ENCODE assay signal across 8 cellular contexts in genomic region chr1:174022080-174022975, GRCh38. TPM values are rescaled to one million over a fixed set of nuclear protein-coding genes. Genes with fewer than 3 reads are reported as not detected.
A peak's percentile ranks its signal among the peaks of the same experiment; 100 is the strongest.
DNase-seq lines count a peak whose midpoint lies in the region; ATAC-seq and TF ChIP-seq lines count a peak whose summit lies in the region.

TSS of gene RC3H1 (minus strand) at chr1:174022357. CDS start at chr1:173992985, 29,372 bp downstream.

- H3K4me3 Mint-ChIP-seq in activated T-helper 2 cell treated with anti-CD3 and anti-CD28 coated beads, Interferon-gamma antibody, Interleukin-2, Interleukin-4, amounts not matched to agents 10 μg/mL and 5 μg/mL and 100 μg/mL, durations not matched to agents 14 hours and 24 hours and 36 hours (ENCODE audit: low read depth): peak within 1 kb of the TSS; percentile 99
- peak within 1 kb of the TSS; percentile 94 for H3K4me3 Mint-ChIP-seq in natural killer cell treated with Interleukin-12 subunit alpha and Interleukin-12 subunit beta and Interleukin-15 and Interleukin-18, amount 100 ng/mL, for 72 hours

- peaks cover 11% of the 10 kb centered on the region; the same call in 1 of the 2 replicates for H3F3A ChIP-seq in GM23248 (ENCODE audit: insufficient read depth)

- H4K20me1 ChIP-seq in GM23248 (ENCODE audit: insufficient read depth): peaks cover 15% of the 10 kb centered on the region

- H3K79me2 ChIP-seq in GM23248 (ENCODE audit: insufficient read depth): peaks cover 48% of the 10 kb centered on the region

- H3K9me3 Mint-ChIP-seq in activated T-helper 2 cell treated with anti-CD3 and anti-CD28 coated beads, Interferon-gamma antibody, Interleukin-2, Interleukin-4, amounts not matched to agents 10 μg/mL and 5 μg/mL and 100 μg/mL, durations not matched to agents 14 hours and 24 hours and 36 hours: no peaks in the 10 kb centered on the region
- H3K9me3 Mint-ChIP-seq in natural killer cell treated with Interleukin-12 subunit alpha and Interleukin-12 subunit beta and Interleukin-15 and Interleukin-18, amount 100 ng/mL, for 72 hours: no peaks in the 10 kb centered on the region

- TF ChIP-seq POLR2A in Raji (IDR thresholded peaks at IDR 0.05; ENCODE audit: insufficient read depth, low read depth, low read length): peak; percentile 99

- H3K27me3 Mint-ChIP-seq in activated T-helper 2 cell treated with anti-CD3 and anti-CD28 coated beads, Interferon-gamma antibody, Interleukin-2, Interleukin-4, amounts not matched to agents 10 μg/mL and 5 μg/mL and 100 μg/mL, durations not matched to agents 14 hours and 24 hours and 36 hours (ENCODE audit: low read depth): peaks cover 2% of the 10 kb centered on the region
- H3K27me3 Mint-ChIP-seq in natural killer cell treated with Interleukin-12 subunit alpha and Interleukin-12 subunit beta and Interleukin-15 and Interleukin-18, amount 100 ng/mL, for 72 hours: no peaks in the 10 kb centered on the region

- H3K9me2 ChIP-seq in GM23248 (ENCODE audit: insufficient read depth): no peaks in the 10 kb centered on the region

- ATAC-seq in natural killer cell treated with Interleukin-12 subunit alpha and Interleukin-12 subunit beta and Interleukin-15 and Interleukin-18, amount 100 ng/mL, for 72 hours: peak; percentile 97 to 98
- ATAC-seq in stimulated activated naive CD8-positive, alpha-beta T cell treated with anti-CD3 and anti-CD28 coated beads, Interleukin-15, Interleukin-2, amounts not matched to agents 100 U/mL and 50 U/mL, for 24 hours: peak; percentile 94

- DNase-seq in Daoy (ENCODE audit: low read depth): peak; percentile 93
- peak; percentile 94 for DNase-seq in GM23248
- peak; percentile 83 to 91 for DNase-seq in Kasumi-1 (lab: John Stamatoyannopoulos, UW)
- DNase-seq in activated T-helper 2 cell treated with anti-CD3 and anti-CD28 coated beads, Interferon-gamma antibody, Interleukin-2, Interleukin-4, amounts not matched to agents 10 μg/mL and 5 μg/mL and 100 μg/mL, durations not matched to agents 14 hours and 24 hours and 36 hours (ENCODE audit: low spot score): peak; percentile 85
- peak; percentile 72 for DNase-seq in fibroblast of mammary gland (ENCODE audit: low read depth)
- peak; percentile 90 for DNase-seq in natural killer cell treated with Interleukin-12 subunit alpha and Interleukin-12 subunit beta and Interleukin-15 and Interleukin-18, amount 100 ng/mL, for 72 hours (ENCODE audit: low spot score)
- peak; percentile 92 for DNase-seq in stimulated activated naive CD8-positive, alpha-beta T cell treated with anti-CD3 and anti-CD28 coated beads, Interleukin-15, Interleukin-2, amounts not matched to agents 100 U/mL and 50 U/mL, for 24 hours

- H3K27ac ChIP-seq in GM23248: peak within 1 kb of the TSS; percentile 77

- H3K4me3 ChIP-seq in GM23248: peak within 1 kb of the TSS; percentile 83
- peak within 1 kb of the TSS; percentile 81 for H3K4me3 ChIP-seq in fibroblast of mammary gland (ENCODE audit: control insufficient read depth, low read depth, low read length)

- no peaks in the 10 kb centered on the region; the same call in 1 of the 2 replicates for H3K36me3 ChIP-seq in GM23248 (ENCODE audit: low read depth)

- H3K27me3 ChIP-seq in GM23248 (replicated peaks; ENCODE audit: insufficient read depth): no peaks in the 10 kb centered on the region

- H2AFZ ChIP-seq in GM23248: peak within 1 kb of the TSS; percentile 91

- H3K4me2 ChIP-seq in GM23248 (ENCODE audit: unreplicated experiment): peak within 1 kb of the TSS; percentile 90

- peaks cover 35% of the 10 kb centered on the region for H3K4me1 Mint-ChIP-seq in activated T-helper 2 cell treated with anti-CD3 and anti-CD28 coated beads, Interferon-gamma antibody, Interleukin-2, Interleukin-4, amounts not matched to agents 10 μg/mL and 5 μg/mL and 100 μg/mL, durations not matched to agents 14 hours and 24 hours and 36 hours (ENCODE audit: low read depth)
- peaks cover 33 to 37% of the 10 kb centered on the region in 2 donors for H3K4me1 Mint-ChIP-seq in natural killer cell treated with Interleukin-12 subunit alpha and Interleukin-12 subunit beta and Interleukin-15 and Interleukin-18, amount 100 ng/mL, for 72 hours (ENCODE audit: low read depth in 2 of 2)

- in situ Hi-C loops in GM23248 (cut with MboI): no loop called here

- peaks cover 21% of the 10 kb centered on the region for H3K36me3 Mint-ChIP-seq in activated T-helper 2 cell treated with anti-CD3 and anti-CD28 coated beads, Interferon-gamma antibody, Interleukin-2, Interleukin-4, amounts not matched to agents 10 μg/mL and 5 μg/mL and 100 μg/mL, durations not matched to agents 14 hours and 24 hours and 36 hours (ENCODE audit: low read depth)
- H3K36me3 Mint-ChIP-seq in natural killer cell treated with Interleukin-12 subunit alpha and Interleukin-12 subunit beta and Interleukin-15 and Interleukin-18, amount 100 ng/mL, for 72 hours: peaks cover 8% of the 10 kb centered on the region

- H3K4me1 ChIP-seq in GM23248 (ENCODE audit: insufficient read depth): peaks cover 33% of the 10 kb centered on the region

- H3K9ac ChIP-seq in GM23248: peak within 1 kb of the TSS; percentile 93

- H3K27ac Mint-ChIP-seq in activated T-helper 2 cell treated with anti-CD3 and anti-CD28 coated beads, Interferon-gamma antibody, Interleukin-2, Interleukin-4, amounts not matched to agents 10 μg/mL and 5 μg/mL and 100 μg/mL, durations not matched to agents 14 hours and 24 hours and 36 hours: peak within 1 kb of the TSS; percentile 90
- H3K27ac Mint-ChIP-seq in natural killer cell treated with Interleukin-12 subunit alpha and Interleukin-12 subunit beta and Interleukin-15 and Interleukin-18, amount 100 ng/mL, for 72 hours: peak within 1 kb of the TSS; percentile 86 to 96

- WGBS in GM23248 (ENCODE audit: low coverage in 1 of 2, low lambda C conversion rate in 2 of 2, missing lambda C conversion rate in 2 of 2), 2 experiments: 1% methylated on average over 57 to 65 of the region's 78 CpGs

- no peak for TF ChIP-seq CTCF in fibroblast of mammary gland (conservative IDR thresholded peaks at IDR 0.05; ENCODE audit: control insufficient read depth, insufficient read depth, low read depth, low read length)

- H3K9me3 ChIP-seq in GM23248 (ENCODE audit: low read depth): no peaks in the 10 kb centered on the region

- intact Hi-C loops in activated T-helper 2 cell treated with anti-CD3 and anti-CD28 coated beads, Interferon-gamma antibody, Interleukin-2, Interleukin-4, amounts not matched to agents 10 μg/mL and 5 μg/mL and 100 μg/mL, durations not matched to agents 14 hours and 24 hours and 36 hours (cut with micrococcal nuclease): loop anchor here (1.0 to 10.0 kb wide), 7 partner anchors 48 to 1170 kb away; partner anchors contain the start of genes CENPL, DARS2, KIAA0040 and PRDX6

RNA-seq across cellular contexts. Expression of gene RC3H1, which starts in this region (rescaled TPM):
- 9.2 and 11.5 TPM in 2 replicates for total RNA-seq in Daoy (2014; rRNA removed; shearing (Covaris generic))
- total RNA-seq in GM23248 (2014; rRNA removed; shearing (Covaris generic)): 18.9 and 22.4 TPM in 2 replicates
- 5.9 and 6.0 TPM in 2 replicates for polyA plus RNA-seq in GM23248 (2016; fragmentation: Nextera tagmentation; extraction: Ambion mirVana)
- total RNA-seq in activated T-helper 2 cell treated with anti-CD3 and anti-CD28 coated beads, Interferon-gamma antibody, Interleukin-2, Interleukin-4, amounts not matched to agents 10 μg/mL and 5 μg/mL and 100 μg/mL, durations not matched to agents 14 hours and 24 hours and 36 hours: 30.4 and 33.5 TPM in 2 replicates
- 10 to 100 TPM; 53.2 to 65.4 TPM for total RNA-seq in natural killer cell treated with Interleukin-12 subunit alpha and Interleukin-12 subunit beta and Interleukin-15 and Interleukin-18, amount 100 ng/mL, for 72 hours

Comparison
In these comparisons a context has a peak if more than half of its experiments do, and no peak if none do; other contexts are left out.
1. Peak in every context shown above with its lines: DNase-seq, ATAC-seq, H3K4me3 ChIP-seq and H3K27ac ChIP-seq.